8 cellular contexts compared by ENCODE assay signal in genomic region chr1:182603646-182604127, GRCh38.
DNase-seq lines count a peak whose midpoint lies in the region; ATAC-seq, FAIRE-seq and TF ChIP-seq lines count a peak whose summit lies in the region.

No MANE protein-coding gene starts in this region.

- H3K27ac Mint-ChIP-seq in memory B cell = peak overlapping the region; percentile 66

- DNase-seq in NCI-H2081 (lab: John Stamatoyannopoulos, UW) (peak; percentile 56 to 67), NCI-H2081 treated with DMSO at 0.1 percent for 48 hours (lab: John Stamatoyannopoulos, UW) (no peak), adipocyte (ENCODE audit: low read depth) (peak; percentile 25), memory B cell (ENCODE audit: low spot score in 2 of 2) (no peak), RCC 7860 (ENCODE audit: low spot score) (no peak), D721Med (ENCODE audit: insufficient read length, low spot score) (no peak)

- peak overlapping the region; percentile 86 for H3K4me3 Mint-ChIP-seq in memory B cell

- peaks cover 17% of the 10 kb centered on the region for H3K4me1 Mint-ChIP-seq in memory B cell

- no peaks in the 10 kb centered on the region for H3K9me3 ChIP-seq in adipocyte (ENCODE audit: control insufficient read depth, low read length)

- peaks cover 28% of the 10 kb centered on the region for H3K4me1 ChIP-seq in adipocyte (ENCODE audit: control insufficient read depth, insufficient read depth, low read length)

- H3K27me3 Mint-ChIP-seq in memory B cell = no peaks in the 10 kb centered on the region

- peak overlapping the region; percentile 80 for H3K4me3 ChIP-seq in adipocyte (ENCODE audit: low read length)

- no peak for TF ChIP-seq CTCF in D721Med (IDR thresholded peaks at IDR 0.05; ENCODE audit: insufficient read depth, missing control alignments)

- FAIRE-seq in RCC 7860 (lab: Jason Lieb, UNC) (no peak), D721Med (lab: Jason Lieb, UNC) (no peak)

- H3K27me3 ChIP-seq in adipocyte (replicated peaks; ENCODE audit: control insufficient read depth, insufficient read depth, low read length) = no peaks in the 10 kb centered on the region

- H3K36me3 ChIP-seq in adipocyte (ENCODE audit: control insufficient read depth, insufficient read depth, low read length, severe bottlenecking) = peaks cover 15% of the 10 kb centered on the region

- H3K9me3 Mint-ChIP-seq in memory B cell = no peaks in the 10 kb centered on the region

- peaks cover 4% of the 10 kb centered on the region for H3K36me3 Mint-ChIP-seq in memory B cell

- peak overlapping the region; percentile 68 for H3K9ac ChIP-seq in adipocyte (ENCODE audit: low read length)

- ATAC-seq in HG02885 (IDR thresholded peaks at IDR 0.05; ENCODE audit: poor library complexity, unreplicated experiment) (peak; percentile 6), memory B cell (ENCODE audit: low read depth) (peak; percentile 5), HG03520 (IDR thresholded peaks at IDR 0.05; ENCODE audit: unreplicated experiment) (no peak)

Comparison
In these comparisons a context has a peak if more than half of its experiments do, and no peak if none do; other contexts are left out.
1. DNase-seq: peak in NCI-H2081 (2 of 2) and adipocyte (single experiment); none in NCI-H2081 treated with DMSO at 0.1 percent for 48 hours (single experiment), memory B cell (0 of 2), RCC 7860 (single experiment) and D721Med (single experiment).